In genomic region chr12:29198901-29199300, GRCh38 we compare ENCODE assay signal across 28 cellular contexts.
"Had no signal": no experiment of that assay in that cellular context is flagged by ENCODE, and none has a peak within 500 bp of the region (broad histone marks: within the 10 kb centered on the region; RNA-seq: fewer than 3 reads in every experiment).

No MANE protein-coding gene starts in this region.

- DNase-seq: hippocampal formation; kidney glomerular epithelial cell; left cardiac atrium; left lung; midbrain; naive thymus-derived CD8-positive, alpha-beta T cell; nucleus accumbens; pancreas; posterior cingulate gyrus; retina; right cardiac atrium; stimulated activated CD4-positive, alpha-beta T cell treated with anti-CD3 and anti-CD28 coated beads, Interleukin-12 subunit alpha, Interleukin-12 subunit beta, amount 100 ng/mL, for 4 hours; stimulated activated CD4-positive, alpha-beta T cell treated with anti-CD3 and anti-CD28 coated beads, Interleukin-15, amount 100 ng/mL, for 24 hours; stimulated activated CD4-positive, alpha-beta T cell treated with anti-CD3 and anti-CD28 coated beads, Interleukin-2, amount 100 ng/mL, for 24 hours; stimulated activated CD4-positive, alpha-beta T cell treated with anti-CD3 and anti-CD28 coated beads, Interleukin-4, amount 100 ng/mL, for 1 hour; stimulated activated naive B cell treated with anti-CD40 and anti-IgM and Interleukin-4, amounts not matched to agents 10 μg/mL and 1 μg/mL and 100 μg/mL, for 72 hours; stimulated activated naive CD8-positive, alpha-beta T cell treated with anti-CD3 and anti-CD28 coated beads, Interleukin-15, Interleukin-2, amounts not matched to agents 100 U/mL and 50 U/mL, for 24 hours; stomach; testis; thyroid gland; transverse colon had no signal

- H3K27me3 ChIP-seq: left lung, pancreas, stomach, testis, thyroid gland, transverse colon, upper lobe of left lung, vagina had no signal

- ATAC-seq: left cardiac atrium; left lung; naive thymus-derived CD8-positive, alpha-beta T cell; pancreas; right cardiac atrium; sciatic nerve; stimulated activated naive B cell treated with anti-CD40 and anti-IgM and Interleukin-4, amounts not matched to agents 10 μg/mL and 1 μg/mL and 100 μg/mL, for 72 hours; stimulated activated naive CD8-positive, alpha-beta T cell treated with anti-CD3 and anti-CD28 coated beads, Interleukin-15, Interleukin-2, amounts not matched to agents 100 U/mL and 50 U/mL, for 24 hours had no signal

- H3K4me1 ChIP-seq: left lung, pancreas, prostate gland, stomach, testis, thyroid gland, upper lobe of left lung, vagina had no signal

- H3K36me3 ChIP-seq: left lung, pancreas, prostate gland, stomach, thyroid gland, transverse colon, upper lobe of left lung, vagina had no signal

- FAIRE-seq: keratinocyte, pancreas had no signal

- H3K4me3 ChIP-seq: left lung, lung, pancreas, prostate gland, skin epidermis, stomach, testis, thyroid gland, transverse colon, upper lobe of left lung, vagina had no signal

- H3K27ac ChIP-seq: left lung, pancreas, prostate gland, skin epidermis, stomach, testis, thyroid gland, transverse colon, upper lobe of left lung, vagina had no signal
